ENCODE assay signal across 14 cellular contexts in the genomic region with DNA sequence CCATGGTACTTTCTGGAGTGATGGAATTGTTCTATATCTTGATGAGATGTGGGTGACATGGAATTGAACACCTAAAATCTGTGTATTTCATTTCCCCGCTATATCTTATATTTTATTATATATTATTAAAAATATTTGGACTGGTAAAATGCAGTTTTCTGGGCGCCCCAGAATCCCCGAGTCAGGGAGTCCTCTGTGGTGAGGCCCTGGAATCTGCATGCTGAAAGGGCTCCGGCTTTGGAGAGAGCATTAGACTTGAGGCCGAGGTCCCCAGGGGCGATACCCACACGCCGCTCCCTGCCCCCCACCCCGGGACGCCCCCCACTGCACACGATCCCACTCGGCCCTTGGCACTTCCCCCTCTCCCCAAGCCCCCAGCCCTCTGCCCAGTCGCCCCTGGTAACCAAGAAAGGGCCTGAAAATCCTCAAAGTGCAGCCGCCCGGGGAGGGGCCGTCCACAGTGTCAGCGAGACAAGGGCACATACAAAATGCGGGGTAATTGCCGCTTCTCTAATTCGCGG.
DNase-seq lines count a peak whose midpoint lies in the region; ATAC-seq and TF ChIP-seq lines count a peak whose summit lies in the region.
"Had no signal": no experiment of that assay in that cellular context is flagged by ENCODE, and none has a peak within 500 bp of the region (broad histone marks: within the 10 kb centered on the region; RNA-seq: fewer than 3 reads in every experiment).

No MANE protein-coding gene starts in this region.

- no peak for TF ChIP-seq CTCF in brain (conservative IDR thresholded peaks at IDR 0.05)
- TF ChIP-seq CTCF in stomach (IDR thresholded peaks at IDR 0.05), result no peak

- no peak for TF ChIP-seq POLR2A in stomach (IDR thresholded peaks at IDR 0.05)

- H3K27ac ChIP-seq in HUES48 (ENCODE audit: low read depth, low read length) (peak overlapping the region; percentile 95), stomach (peak overlapping the region; percentile 46 to 87 (median 80))
- H3K27ac ChIP-seq: SJSA1 had no signal

- peak overlapping the region; percentile 48; the same call in 1 of the 2 replicates for H3K9ac ChIP-seq in HUES48 (ENCODE audit: low read depth, low read length)

- intact Hi-C loops in stomach (cut with DNase I; ENCODE audit: low total_unique reads), result no loop called here

- H3K9me3 Mint-ChIP-seq in brain, result peaks cover 11 to 38% (median 30%) of the 10 kb centered on the region in 5 experiments
- H3K9me3 Mint-ChIP-seq in memory B cell, result no peaks in the 10 kb centered on the region

- ATAC-seq in memory B cell (ENCODE audit: low read depth) (peak; percentile 45), HG03460 (IDR thresholded peaks at IDR 0.05; ENCODE audit: unreplicated experiment) (no peak)
- ATAC-seq: effector memory CD8-positive, alpha-beta T cell had no signal

- no peak for TF ChIP-seq EP300 in stomach (IDR thresholded peaks at IDR 0.05)

- H3K4me3 ChIP-seq in HUES48 (ENCODE audit: low read depth, low read length), result peak overlapping the region; percentile 26
- H3K4me3 ChIP-seq in stomach, result peak overlapping the region; percentile 40 to 51 (median 44)
- H3K4me3 ChIP-seq: SJSA1 had no signal

- peaks cover 10% of the 10 kb centered on the region for H3K36me3 Mint-ChIP-seq in brain
- H3K36me3 Mint-ChIP-seq in memory B cell, result peaks cover 3% of the 10 kb centered on the region

- H3K36me3 ChIP-seq in HUES48 (ENCODE audit: control insufficient read depth, insufficient read depth, low read length) (no peaks in the 10 kb centered on the region), stomach (no peaks in the 10 kb centered on the region)
- H3K36me3 ChIP-seq: SJSA1 had no signal

- H3K4me3 Mint-ChIP-seq in brain (peak overlapping the region in 3 of 5 experiments; percentile 20 to 64 (median 56)), memory B cell (no peak overlapping the region)
- H3K4me3 Mint-ChIP-seq: activated naive CD4-positive, alpha-beta T cell treated with anti-CD3 and anti-CD28 coated beads, Interleukin-2, amount 10 ng/mL, durations not matched to agents 7 days and 5 days; effector memory CD8-positive, alpha-beta T cell; immature natural killer cell had no signal

- H3K9me3 ChIP-seq in HUES48 (ENCODE audit: control insufficient read depth, insufficient read depth, low read length), result no peaks in the 10 kb centered on the region
- H3K9me3 ChIP-seq in stomach, result no peaks in the 10 kb centered on the region

- no peaks in the 10 kb centered on the region for H3K27me3 Mint-ChIP-seq in brain
- peaks cover 1% of the 10 kb centered on the region for H3K27me3 Mint-ChIP-seq in memory B cell
- H3K27me3 Mint-ChIP-seq: effector memory CD8-positive, alpha-beta T cell had no signal

- H3K4me1 ChIP-seq in HUES48 (ENCODE audit: control insufficient read depth, insufficient read depth, low read length) (peaks cover 15% of the 10 kb centered on the region), stomach (peaks cover 7 to 38% (median 19%) of the 10 kb centered on the region in 4 donors)

- peaks cover 53% of the 10 kb centered on the region for H3K4me1 Mint-ChIP-seq in brain
- H3K4me1 Mint-ChIP-seq in memory B cell, result peaks cover 11% of the 10 kb centered on the region
- H3K4me1 Mint-ChIP-seq: activated naive CD4-positive, alpha-beta T cell treated with anti-CD3 and anti-CD28 coated beads, Interleukin-2, amount 10 ng/mL, durations not matched to agents 7 days and 5 days had no signal

- DNase-seq in memory B cell (ENCODE audit: low spot score in 2 of 2) (no peak), stomach (no peak), GF-D8 (lab: John Stamatoyannopoulos, UW) (no peak), NCI-H2081 treated with DMSO at 0.1 percent for 48 hours (lab: John Stamatoyannopoulos, UW) (no peak), Kasumi-1 (lab: John Stamatoyannopoulos, UW) (no peak)
- DNase-seq: activated CD4-positive, alpha-beta T cell treated with anti-CD3 and anti-CD28 coated beads, Interleukin-2, amount 50 U/mL, for 1 hour; activated naive CD4-positive, alpha-beta T cell treated with anti-CD3 and anti-CD28 coated beads, Interleukin-2, amount 10 ng/mL, durations not matched to agents 7 days and 5 days; effector memory CD8-positive, alpha-beta T cell; immature natural killer cell; NCI-H2171 had no signal

- 38 to 53% (median 50%) methylated on average over 17 to 21 of the region's 21 CpGs for WGBS in stomach, 5 donors

- H3K27ac Mint-ChIP-seq in brain (peak overlapping the region; percentile 55 to 94 (median 83)), memory B cell (no peak overlapping the region)
- H3K27ac Mint-ChIP-seq: activated naive CD4-positive, alpha-beta T cell treated with anti-CD3 and anti-CD28 coated beads, Interleukin-2, amount 10 ng/mL, durations not matched to agents 7 days and 5 days; effector memory CD8-positive, alpha-beta T cell; immature natural killer cell had no signal

- peaks cover 13% of the 10 kb centered on the region for H3K27me3 ChIP-seq in HUES48 (ENCODE audit: control insufficient read depth, insufficient read depth, low read length)
- no peaks in the 10 kb centered on the region for H3K27me3 ChIP-seq in stomach
- H3K27me3 ChIP-seq: SJSA1 had no signal
